In the genomic region with DNA sequence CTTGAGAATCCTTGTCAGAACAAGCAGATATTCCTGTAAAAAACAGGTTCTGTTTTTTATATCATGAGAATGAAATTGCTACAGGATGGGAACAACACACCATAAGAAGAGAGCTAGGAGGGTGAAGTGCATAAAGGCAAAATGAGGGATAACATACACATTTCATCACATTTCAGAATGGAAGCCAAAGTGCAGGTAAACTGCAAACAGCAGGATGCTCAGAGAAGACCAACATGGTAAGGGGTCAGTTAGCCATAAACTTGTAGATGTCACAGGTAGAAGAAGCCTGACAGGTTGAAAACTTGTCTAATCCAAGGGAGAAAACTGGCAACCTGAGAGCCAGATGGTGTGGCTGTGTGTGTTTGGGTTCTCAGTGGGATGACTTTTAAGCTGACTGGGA, we compare ENCODE assay signal across 18 cellular contexts.
A peak's percentile ranks its signal among the peaks of the same experiment; 100 is the strongest.
DNase-seq lines count a peak whose midpoint lies in the region; ATAC-seq, FAIRE-seq and TF ChIP-seq lines count a peak whose summit lies in the region.
"Had no signal": no experiment of that assay in that cellular context is flagged by ENCODE, and none has a peak within 500 bp of the region (broad histone marks: within the 10 kb centered on the region; RNA-seq: fewer than 3 reads in every experiment).

No MANE protein-coding gene starts in this region.

- peaks cover 12 to 69% (median 45%) of the 10 kb centered on the region in 10 experiments for H3K4me1 ChIP-seq in BLaER1 treated with 17β-estradiol and CSF1 and Interleukin-3, amounts not matched to agents 10 nM and 100 nM
- H3K4me1 ChIP-seq in HCT116 (ENCODE audit: control insufficient read depth in 1 of 2, insufficient read depth in 2 of 2, low read length in 2 of 2) (peaks cover 61 to 84% of the 10 kb centered on the region in 2 experiments), mesenchymal stem cell (ENCODE audit: control insufficient read depth, insufficient read depth, low read depth, low read length) (peaks cover 10% of the 10 kb centered on the region)

- RAD21 ChIA-PET in HCT116 (lab: Charles Lee; ENCODE audit: low non-redundant PET in 1 of 2, low total read pairs in 2 of 2, uncharacterized antibody in 2 of 2, unreplicated experiment in 2 of 2): no interaction called here

- H3K4me2 ChIP-seq in BLaER1 treated with 17β-estradiol and CSF1 and Interleukin-3, amounts not matched to agents 10 nM and 100 nM: peak overlapping the region in 7 of 11 experiments; percentile 56 to 79 (median 69); a peak in 14 of 22 replicates
- H3K4me2 ChIP-seq in HCT116 (ENCODE audit: low read length) (peak overlapping the region; percentile 29; the same call in 1 of the 2 replicates), mesenchymal stem cell (ENCODE audit: low read length, poor library complexity, severe bottlenecking) (no peak overlapping the region)

- H2BK5ac ChIP-seq in mesenchymal stem cell (ENCODE audit: low read depth, low read length, poor library complexity, severe bottlenecking): no peak overlapping the region

- no peak overlapping the region for H2BK120ac ChIP-seq in mesenchymal stem cell (ENCODE audit: low read depth, low read length)

- H3K27me3 ChIP-seq in BLaER1 treated with 17β-estradiol and CSF1 and Interleukin-3, amounts not matched to agents 10 nM and 100 nM: no peaks in the 10 kb centered on the region
- H3K27me3 ChIP-seq in HCT116 (ENCODE audit: insufficient read depth, low read length) (no peaks in the 10 kb centered on the region), mesenchymal stem cell (ENCODE audit: control insufficient read depth in 1 of 2, insufficient read depth in 1 of 2, low read length in 2 of 2) (no peaks in the 10 kb centered on the region)

- no peak overlapping the region for H3K18ac ChIP-seq in mesenchymal stem cell (ENCODE audit: low read depth in 1 of 2, low read length in 2 of 2)

- POLR2A ChIA-PET in HCT116 (lab: Charles Lee): interaction anchor here (0.9 to 2.6 kb wide), 2 partner anchors 11 to 17 kb away, joined by 3 to 11 read pairs; no protein-coding TSS in a partner anchor

- no peak overlapping the region for H3K14ac ChIP-seq in mesenchymal stem cell (ENCODE audit: low read length in 2 of 2)

- H3K9me3 ChIP-seq in BLaER1 treated with 17β-estradiol and CSF1 and Interleukin-3, amounts not matched to agents 10 nM and 100 nM (replicated peaks in 1 of 11): peaks cover 15 to 57% (median 43%) of the 10 kb centered on the region in 11 experiments
- H3K9me3 ChIP-seq in HCT116 (ENCODE audit: control insufficient read depth in 1 of 2, insufficient read depth in 1 of 2, low read depth in 1 of 2, low read length in 2 of 2) (no peaks in the 10 kb centered on the region), mesenchymal stem cell (ENCODE audit: control insufficient read depth, low read length) (no peaks in the 10 kb centered on the region)
- H3K9me3 ChIP-seq: HAP-1 had no signal

- no TSS peak for BruUV-seq in HCT116 (replicated peaks; lab: Mats Ljungman, UMichigan)

- no peak overlapping the region for H3K23ac ChIP-seq in mesenchymal stem cell (ENCODE audit: low read length in 2 of 2)

- no peak for TF ChIP-seq POLR2A in HCT116 (IDR thresholded peaks at IDR 0.05; ENCODE audit: borderline replicate concordance, extremely low read depth, insufficient read depth, insufficient read length)

- no peak overlapping the region; a peak in 1 of 20 replicates for H3K4me3 ChIP-seq in BLaER1 treated with 17β-estradiol and CSF1 and Interleukin-3, amounts not matched to agents 10 nM and 100 nM
- H3K4me3 ChIP-seq in HCT116 (replicated peaks in 1 of 2; ENCODE audit: low read depth in 1 of 2, low read length in 2 of 2): no peak overlapping the region
- H3K4me3 ChIP-seq in mesenchymal stem cell (ENCODE audit: insufficient read depth in 1 of 2, low read depth in 1 of 2, low read length in 2 of 2): no peak overlapping the region
- H3K4me3 ChIP-seq: HAP-1 had no signal

- no peaks in the 10 kb centered on the region for H3K79me1 ChIP-seq in mesenchymal stem cell (replicated peaks; ENCODE audit: low read length, poor library complexity, severe bottlenecking)

- TF ChIP-seq RAD21 in HCT116 (IDR thresholded peaks at IDR 0.05; ENCODE audit: low read depth): no peak

- TF ChIP-seq CTCF in HCT116 (IDR thresholded peaks at IDR 0.05 in 2 of 3, conservative IDR thresholded peaks at IDR 0.05 in 1 of 3; ENCODE audit: borderline replicate concordance in 1 of 3, insufficient read depth in 1 of 3, low read depth in 2 of 3, low read length in 2 of 3): no peak
- TF ChIP-seq CTCF in VCaP (conservative IDR thresholded peaks at IDR 0.05): no peak

- H2AFZ ChIP-seq in HCT116 (ENCODE audit: low read depth, low read length, poor library complexity, severe bottlenecking) (peak overlapping the region; percentile 92), mesenchymal stem cell (ENCODE audit: low read depth, low read length) (no peak overlapping the region)

- H3K27ac ChIP-seq in BLaER1 treated with 17β-estradiol and CSF1 and Interleukin-3, amounts not matched to agents 10 nM and 100 nM: peak overlapping the region in 1 of 11 experiments; percentile 39; a peak in 1 of 22 replicates
- H3K27ac ChIP-seq in HCT116 (ENCODE audit: low read depth, low read length) (no peak overlapping the region), VCaP (peak overlapping the region; percentile 71), mesenchymal stem cell (ENCODE audit: low read length, poor library complexity, severe bottlenecking) (no peak overlapping the region)

- no peak overlapping the region for H2BK12ac ChIP-seq in mesenchymal stem cell (ENCODE audit: low read length in 2 of 2)

- H3K36me3 ChIP-seq in BLaER1 treated with 17β-estradiol and CSF1 and Interleukin-3, amounts not matched to agents 10 nM and 100 nM: peaks cover 0 to 8% (median 0%) of the 10 kb centered on the region in 11 experiments; a peak in 4 of 22 replicates
- H3K36me3 ChIP-seq in HCT116 (ENCODE audit: control insufficient read depth in 1 of 2, insufficient read depth in 2 of 2, low read length in 2 of 2): no peaks in the 10 kb centered on the region
- H3K36me3 ChIP-seq in mesenchymal stem cell (ENCODE audit: control insufficient read depth in 1 of 2, insufficient read depth in 2 of 2, low read depth in 1 of 2, low read length in 2 of 2): no peaks in the 10 kb centered on the region
- H3K36me3 ChIP-seq: HAP-1 had no signal

- H3K79me2 ChIP-seq in HCT116 (ENCODE audit: insufficient read depth, low read length): no peaks in the 10 kb centered on the region

- no peak overlapping the region for H3K4ac ChIP-seq in mesenchymal stem cell (ENCODE audit: low read depth in 1 of 2, low read length in 2 of 2)

- DNase-seq in HCT116 (ENCODE audit: low read depth, low spot score): no peak
- DNase-seq in mesenchymal stem cell: no peak
- DNase-seq in NCI-H82 treated with DMSO at 0.1 percent for 48 hours (lab: John Stamatoyannopoulos, UW; ENCODE audit: unreplicated experiment): no peak
- no peak for DNase-seq in urothelium cell line (ENCODE audit: low spot score)
- no peak for DNase-seq in epidermal melanocyte (ENCODE audit: insufficient read length, low spot score)
- DNase-seq: CD4-positive, alpha-beta T cell; CD8-positive, alpha-beta memory T cell; DMS 273 treated with DMSO at 0.1 percent for 48 hours; DMS79; EL; GF-D8; GOT3 had no signal

- H2BK15ac ChIP-seq in mesenchymal stem cell (ENCODE audit: low read depth, poor library complexity, severe bottlenecking): no peak overlapping the region

- no peaks in the 10 kb centered on the region for H3K9me2 ChIP-seq in HCT116 (ENCODE audit: insufficient read depth)

- no peak for ATAC-seq in HCT116

- no peak overlapping the region for H4K91ac ChIP-seq in mesenchymal stem cell (ENCODE audit: low read length)

- H4K20me1 ChIP-seq in BLaER1 treated with 17β-estradiol and CSF1 and Interleukin-3, amounts not matched to agents 10 nM and 100 nM: no peaks in the 10 kb centered on the region
- no peaks in the 10 kb centered on the region for H4K20me1 ChIP-seq in HCT116 (ENCODE audit: insufficient read depth)

- FAIRE-seq in urothelium cell line (lab: Jason Lieb, UNC): no peak
- FAIRE-seq: D721Med, GM12892, H54 had no signal

- intact Hi-C loops in HCT116 (cut with micrococcal nuclease): no loop called here

- CTCF ChIA-PET in HCT116 (lab: Charles Lee): no interaction called here

- H2AK5ac ChIP-seq in mesenchymal stem cell (ENCODE audit: low read length, severe bottlenecking): peak overlapping the region; percentile 49

- H3K9ac ChIP-seq in BLaER1 treated with 17β-estradiol and CSF1 and Interleukin-3, amounts not matched to agents 10 nM and 100 nM: no peak overlapping the region
- H3K9ac ChIP-seq in HCT116 (ENCODE audit: low read length): no peak overlapping the region
- no peak overlapping the region for H3K9ac ChIP-seq in mesenchymal stem cell (ENCODE audit: low read length)

- no peak overlapping the region for H4K8ac ChIP-seq in mesenchymal stem cell (ENCODE audit: low read length)

TF ChIP-seq in HCT116, 20 proteins besides CTCF, POLR2A, EP300 and RAD21:
- TF ChIP-seq SIN3A (IDR thresholded peaks at IDR 0.05; ENCODE audit: low read depth) (no peak), ZFX (IDR thresholded peaks at IDR 0.05) (0 out of 2 replicates have a peak, but pooled peaks have one; percentile 5), CBX3 (IDR thresholded peaks at IDR 0.05; ENCODE audit: low read depth) (no peak), SRF (IDR thresholded peaks at IDR 0.05; ENCODE audit: low read depth) (no peak), FOSL1 (IDR thresholded peaks at IDR 0.05; ENCODE audit: low read depth) (no peak), EGR1 (IDR thresholded peaks at IDR 0.05; ENCODE audit: low read depth) (no peak)
TF ChIP-seq in HCT116: peak in this region for 1.
